In the genomic region with DNA sequence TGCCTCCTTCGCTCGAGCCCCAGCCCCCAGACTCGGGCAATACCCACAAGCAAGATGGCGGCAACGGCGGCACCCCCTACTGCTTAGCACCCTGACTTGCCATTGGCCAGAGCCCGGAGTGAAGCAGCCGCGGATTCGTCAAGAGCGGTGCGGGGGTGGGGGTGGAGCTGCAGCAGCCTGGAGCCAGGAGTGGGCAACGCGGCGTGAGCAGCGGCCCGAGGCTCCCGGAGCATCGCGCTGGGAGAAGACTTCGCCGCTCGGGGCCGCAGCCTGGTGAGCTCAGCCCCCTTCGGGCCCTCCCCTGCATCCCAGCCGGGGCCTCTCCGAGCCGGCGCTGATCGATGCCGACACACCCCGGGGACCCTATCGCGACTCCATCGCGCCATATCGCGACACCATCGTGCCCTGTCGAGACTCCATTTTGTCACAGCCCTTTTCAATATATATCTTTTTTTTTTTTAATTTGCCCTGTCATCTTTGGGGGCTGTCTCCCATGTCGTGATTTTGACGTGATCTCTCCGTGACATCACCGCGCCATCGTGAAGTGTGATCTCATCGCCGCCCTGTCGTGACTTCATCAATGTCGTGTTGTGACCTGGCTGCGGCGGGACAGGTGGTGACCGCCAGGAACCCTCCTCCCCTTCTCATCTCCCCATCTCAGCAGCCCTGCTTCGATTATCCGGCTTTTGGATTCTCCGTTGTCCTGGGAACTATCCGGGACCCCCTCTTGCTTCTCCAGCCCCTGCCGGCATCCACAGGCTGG, we compare ENCODE assay signal across 8 cellular contexts. TPM values are rescaled to one million over a fixed set of nuclear protein-coding genes. Genes with fewer than 3 reads are reported as not detected.
DNase-seq lines count a peak whose midpoint lies in the region; TF ChIP-seq lines count a peak whose summit lies in the region.

A gene with protein sequence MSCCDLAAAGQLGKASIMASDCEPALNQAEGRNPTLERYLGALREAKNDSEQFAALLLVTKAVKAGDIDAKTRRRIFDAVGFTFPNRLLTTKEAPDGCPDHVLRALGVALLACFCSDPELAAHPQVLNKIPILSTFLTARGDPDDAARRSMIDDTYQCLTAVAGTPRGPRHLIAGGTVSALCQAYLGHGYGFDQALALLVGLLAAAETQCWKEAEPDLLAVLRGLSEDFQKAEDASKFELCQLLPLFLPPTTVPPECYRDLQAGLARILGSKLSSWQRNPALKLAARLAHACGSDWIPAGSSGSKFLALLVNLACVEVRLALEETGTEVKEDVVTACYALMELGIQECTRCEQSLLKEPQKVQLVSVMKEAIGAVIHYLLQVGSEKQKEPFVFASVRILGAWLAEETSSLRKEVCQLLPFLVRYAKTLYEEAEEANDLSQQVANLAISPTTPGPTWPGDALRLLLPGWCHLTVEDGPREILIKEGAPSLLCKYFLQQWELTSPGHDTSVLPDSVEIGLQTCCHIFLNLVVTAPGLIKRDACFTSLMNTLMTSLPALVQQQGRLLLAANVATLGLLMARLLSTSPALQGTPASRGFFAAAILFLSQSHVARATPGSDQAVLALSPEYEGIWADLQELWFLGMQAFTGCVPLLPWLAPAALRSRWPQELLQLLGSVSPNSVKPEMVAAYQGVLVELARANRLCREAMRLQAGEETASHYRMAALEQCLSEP (plus strand): TSS at position 189 of the 763 bp plus-strand sequence. CDS start 392 bp downstream, at position 581.

- H3K4me3 ChIP-seq in SK-N-SH (ENCODE audit: low read depth in 2 of 2, low read length in 1 of 2), result peak within 1 kb of the TSS; percentile 88 to 89

- TF ChIP-seq RAD21 in SK-N-SH (IDR thresholded peaks at IDR 0.05; ENCODE audit: low read length), result no peak

- H2AFZ ChIP-seq in SK-N-SH (ENCODE audit: low read depth), result peak within 1 kb of the TSS; percentile 77; the same call in 1 of the 2 replicates

- POLR2A ChIA-PET in SK-N-SH (lab: Yijun Ruan, JAX), result interaction anchor here (0.6 to 1.4 kb wide), 7 partner anchors 11 to 365 kb away, joined by 3 to 4 read pairs (median 4); a partner anchor contains a TSS

- CTCF ChIA-PET in SK-N-SH (lab: Yijun Ruan, JAX), result interaction anchor here (0.6 to 8.2 kb wide), 6 partner anchors 11 to 106 kb away, joined by 3 to 81 read pairs (median 3); no protein-coding TSS in a partner anchor

- peak; percentile 81 for DNase-seq in GM04503 (ENCODE audit: low read depth)
- DNase-seq in HFFc6, result peak; percentile 95
- DNase-seq in NCI-H1048 (lab: John Stamatoyannopoulos, UW), result peak; percentile 89
- peak; percentile 96 for DNase-seq in SK-N-SH
- DNase-seq in activated naive CD4-positive, alpha-beta T cell treated with anti-CD3 and anti-CD28 coated beads, Interleukin-2, amount 50 U/mL, for 16 hours, result peak; percentile 97
- DNase-seq in germinal center (ENCODE audit: low spot score), result peak; percentile 99
- DNase-seq in nucleus accumbens (lab: John Stamatoyannopoulos, UW), result peak in 54 of 56 donors; percentile 82 to 100 (median 96)

- peaks cover 11 to 29% of the 10 kb centered on the region in 2 experiments for H3K36me3 ChIP-seq in SK-N-SH (replicated peaks in 1 of 2; ENCODE audit: control insufficient read depth in 1 of 2, insufficient read depth in 2 of 2, low read length in 1 of 2)

- peak within 1 kb of the TSS; percentile 74 for H3K4me2 ChIP-seq in SK-N-SH

- peaks cover 56% of the 10 kb centered on the region for H3K4me1 Mint-ChIP-seq in HFFc6 (ENCODE audit: low read depth)

- peaks cover 6% of the 10 kb centered on the region for H3K36me3 Mint-ChIP-seq in HFFc6 (ENCODE audit: low read depth)

- no peak for TF ChIP-seq EP300 in SK-N-SH (IDR thresholded peaks at IDR 0.05; ENCODE audit: borderline replicate concordance in 1 of 2, low read depth in 1 of 2, low read length in 1 of 2)

- peaks cover 12% of the 10 kb centered on the region for H3F3A ChIP-seq in SK-N-SH (replicated peaks; ENCODE audit: insufficient read depth)

- peaks cover 6% of the 10 kb centered on the region for H3K27me3 Mint-ChIP-seq in HFFc6 (ENCODE audit: insufficient read depth)

- H3K4me1 ChIP-seq in SK-N-SH (ENCODE audit: control insufficient read depth in 1 of 2, insufficient read depth in 2 of 2, low read depth in 1 of 2, low read length in 1 of 2), result peaks cover 4 to 41% of the 10 kb centered on the region in 2 experiments; a peak in 3 of 4 replicates

- no peaks in the 10 kb centered on the region for H3K9me2 ChIP-seq in SK-N-SH

- WGBS in SK-N-SH (ENCODE audit: low lambda C conversion rate), result 1% methylated on average over 30 of the region's 58 CpGs

- H4K20me1 ChIP-seq in SK-N-SH (ENCODE audit: insufficient read depth), result peaks cover 6% of the 10 kb centered on the region; the same call in 1 of the 2 replicates

- peak within 1 kb of the TSS; percentile 91 to 99 for H3K27ac ChIP-seq in SK-N-SH (ENCODE audit: low read depth in 2 of 2, low read length in 1 of 2)
- peak within 1 kb of the TSS; percentile 88 for H3K27ac ChIP-seq in temporal lobe (ENCODE audit: low read depth, low read length)

- H3K27ac Mint-ChIP-seq in HFFc6, result peak within 1 kb of the TSS; percentile 89

- peak within 1 kb of the TSS; percentile 95 for H3K4me3 Mint-ChIP-seq in HFFc6

- H3K27me3 ChIP-seq in SK-N-SH (ENCODE audit: insufficient read depth), result no peaks in the 10 kb centered on the region

- H3K9ac ChIP-seq in SK-N-SH, result peak within 1 kb of the TSS; percentile 84

- H3K9me3 ChIP-seq in SK-N-SH, result no peaks in the 10 kb centered on the region

- TF ChIP-seq CTCF in HFFc6 (IDR thresholded peaks at IDR 0.05), result no peak
- no peak for TF ChIP-seq CTCF in SK-N-SH (IDR thresholded peaks at IDR 0.05)

- H3K79me2 ChIP-seq in SK-N-SH (ENCODE audit: insufficient read depth), result peaks cover 53% of the 10 kb centered on the region

- no peaks in the 10 kb centered on the region for H3K9me3 Mint-ChIP-seq in HFFc6

TF ChIP-seq in SK-N-SH, 30 proteins besides CTCF, POLR2A, EP300 and RAD21 (continues in another document):
- TF ChIP-seq SIN3A (IDR thresholded peaks at IDR 0.05; ENCODE audit: borderline replicate concordance, low read depth, low read length) (no peak), TEAD4 (IDR thresholded peaks at IDR 0.05; ENCODE audit: borderline replicate concordance, insufficient read depth) (no peak), FOXM1 (IDR thresholded peaks at IDR 0.05; ENCODE audit: low read depth) (no peak), NFIC (IDR thresholded peaks at IDR 0.05; ENCODE audit: borderline replicate concordance) (no peak), NRF1 (IDR thresholded peaks at IDR 0.05; ENCODE audit: low read depth, low read length) (no peak), RCOR1 (IDR thresholded peaks at IDR 0.05; ENCODE audit: low read length) (no peak), CHD2 (IDR thresholded peaks at IDR 0.05; ENCODE audit: low read length, partially characterized antibody) (peak; percentile 96)
- TF ChIP-seq, protein P1, sequence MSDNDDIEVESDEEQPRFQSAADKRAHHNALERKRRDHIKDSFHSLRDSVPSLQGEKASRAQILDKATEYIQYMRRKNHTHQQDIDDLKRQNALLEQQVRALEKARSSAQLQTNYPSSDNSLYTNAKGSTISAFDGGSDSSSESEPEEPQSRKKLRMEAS (IDR thresholded peaks at IDR 0.05; ENCODE audit: low read depth), result peak; percentile 69
- TF ChIP-seq, protein P2, sequence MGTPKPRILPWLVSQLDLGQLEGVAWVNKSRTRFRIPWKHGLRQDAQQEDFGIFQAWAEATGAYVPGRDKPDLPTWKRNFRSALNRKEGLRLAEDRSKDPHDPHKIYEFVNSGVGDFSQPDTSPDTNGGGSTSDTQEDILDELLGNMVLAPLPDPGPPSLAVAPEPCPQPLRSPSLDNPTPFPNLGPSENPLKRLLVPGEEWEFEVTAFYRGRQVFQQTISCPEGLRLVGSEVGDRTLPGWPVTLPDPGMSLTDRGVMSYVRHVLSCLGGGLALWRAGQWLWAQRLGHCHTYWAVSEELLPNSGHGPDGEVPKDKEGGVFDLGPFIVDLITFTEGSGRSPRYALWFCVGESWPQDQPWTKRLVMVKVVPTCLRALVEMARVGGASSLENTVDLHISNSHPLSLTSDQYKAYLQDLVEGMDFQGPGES (IDR thresholded peaks at IDR 0.05; ENCODE audit: low read depth, low read length), result peak; percentile 92
- TF ChIP-seq, protein P3, sequence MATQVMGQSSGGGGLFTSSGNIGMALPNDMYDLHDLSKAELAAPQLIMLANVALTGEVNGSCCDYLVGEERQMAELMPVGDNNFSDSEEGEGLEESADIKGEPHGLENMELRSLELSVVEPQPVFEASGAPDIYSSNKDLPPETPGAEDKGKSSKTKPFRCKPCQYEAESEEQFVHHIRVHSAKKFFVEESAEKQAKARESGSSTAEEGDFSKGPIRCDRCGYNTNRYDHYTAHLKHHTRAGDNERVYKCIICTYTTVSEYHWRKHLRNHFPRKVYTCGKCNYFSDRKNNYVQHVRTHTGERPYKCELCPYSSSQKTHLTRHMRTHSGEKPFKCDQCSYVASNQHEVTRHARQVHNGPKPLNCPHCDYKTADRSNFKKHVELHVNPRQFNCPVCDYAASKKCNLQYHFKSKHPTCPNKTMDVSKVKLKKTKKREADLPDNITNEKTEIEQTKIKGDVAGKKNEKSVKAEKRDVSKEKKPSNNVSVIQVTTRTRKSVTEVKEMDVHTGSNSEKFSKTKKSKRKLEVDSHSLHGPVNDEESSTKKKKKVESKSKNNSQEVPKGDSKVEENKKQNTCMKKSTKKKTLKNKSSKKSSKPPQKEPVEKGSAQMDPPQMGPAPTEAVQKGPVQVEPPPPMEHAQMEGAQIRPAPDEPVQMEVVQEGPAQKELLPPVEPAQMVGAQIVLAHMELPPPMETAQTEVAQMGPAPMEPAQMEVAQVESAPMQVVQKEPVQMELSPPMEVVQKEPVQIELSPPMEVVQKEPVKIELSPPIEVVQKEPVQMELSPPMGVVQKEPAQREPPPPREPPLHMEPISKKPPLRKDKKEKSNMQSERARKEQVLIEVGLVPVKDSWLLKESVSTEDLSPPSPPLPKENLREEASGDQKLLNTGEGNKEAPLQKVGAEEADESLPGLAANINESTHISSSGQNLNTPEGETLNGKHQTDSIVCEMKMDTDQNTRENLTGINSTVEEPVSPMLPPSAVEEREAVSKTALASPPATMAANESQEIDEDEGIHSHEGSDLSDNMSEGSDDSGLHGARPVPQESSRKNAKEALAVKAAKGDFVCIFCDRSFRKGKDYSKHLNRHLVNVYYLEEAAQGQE (IDR thresholded peaks at IDR 0.05; ENCODE audit: low read depth, low read length), result no peak
- TF ChIP-seq, protein P4, sequence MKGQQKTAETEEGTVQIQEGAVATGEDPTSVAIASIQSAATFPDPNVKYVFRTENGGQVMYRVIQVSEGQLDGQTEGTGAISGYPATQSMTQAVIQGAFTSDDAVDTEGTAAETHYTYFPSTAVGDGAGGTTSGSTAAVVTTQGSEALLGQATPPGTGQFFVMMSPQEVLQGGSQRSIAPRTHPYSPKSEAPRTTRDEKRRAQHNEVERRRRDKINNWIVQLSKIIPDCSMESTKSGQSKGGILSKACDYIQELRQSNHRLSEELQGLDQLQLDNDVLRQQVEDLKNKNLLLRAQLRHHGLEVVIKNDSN (IDR thresholded peaks at IDR 0.05; ENCODE audit: borderline replicate concordance, low read depth), result no peak

RNA-seq across cellular contexts. Expression of the gene that starts here (rescaled TPM):
- 10 to 100 TPM; 43.4 to 63.2 (median 49.0) TPM for total RNA-seq in HFFc6 (2021; fragmentation: NEBNext Ultra II Directional; extraction: Animal tissue kit (Norgen Biotek cat#: 25700))
- polyA plus RNA-seq in SK-N-SH (2012; rRNA removed), result 34.6 and 38.3 TPM in 2 replicates
- polyA plus RNA-seq in SK-N-SH (2012; cell fraction: cytosol; rRNA removed), result 18.1 and 26.1 TPM in 2 replicates
- 46.6 and 59.5 TPM in 2 replicates for polyA plus RNA-seq in SK-N-SH (2012; cell fraction: nucleus; rRNA removed)
- 80.6 TPM for total RNA-seq in temporal lobe

Comparison
In these comparisons a context has a peak if more than half of its experiments do, and no peak if none do; other contexts are left out.
1. Peak in every context shown above with its lines: DNase-seq, H3K4me3 ChIP-seq and H3K27ac ChIP-seq.